Comparison of ENCODE assay signal across 9 cellular contexts in the genomic region with DNA sequence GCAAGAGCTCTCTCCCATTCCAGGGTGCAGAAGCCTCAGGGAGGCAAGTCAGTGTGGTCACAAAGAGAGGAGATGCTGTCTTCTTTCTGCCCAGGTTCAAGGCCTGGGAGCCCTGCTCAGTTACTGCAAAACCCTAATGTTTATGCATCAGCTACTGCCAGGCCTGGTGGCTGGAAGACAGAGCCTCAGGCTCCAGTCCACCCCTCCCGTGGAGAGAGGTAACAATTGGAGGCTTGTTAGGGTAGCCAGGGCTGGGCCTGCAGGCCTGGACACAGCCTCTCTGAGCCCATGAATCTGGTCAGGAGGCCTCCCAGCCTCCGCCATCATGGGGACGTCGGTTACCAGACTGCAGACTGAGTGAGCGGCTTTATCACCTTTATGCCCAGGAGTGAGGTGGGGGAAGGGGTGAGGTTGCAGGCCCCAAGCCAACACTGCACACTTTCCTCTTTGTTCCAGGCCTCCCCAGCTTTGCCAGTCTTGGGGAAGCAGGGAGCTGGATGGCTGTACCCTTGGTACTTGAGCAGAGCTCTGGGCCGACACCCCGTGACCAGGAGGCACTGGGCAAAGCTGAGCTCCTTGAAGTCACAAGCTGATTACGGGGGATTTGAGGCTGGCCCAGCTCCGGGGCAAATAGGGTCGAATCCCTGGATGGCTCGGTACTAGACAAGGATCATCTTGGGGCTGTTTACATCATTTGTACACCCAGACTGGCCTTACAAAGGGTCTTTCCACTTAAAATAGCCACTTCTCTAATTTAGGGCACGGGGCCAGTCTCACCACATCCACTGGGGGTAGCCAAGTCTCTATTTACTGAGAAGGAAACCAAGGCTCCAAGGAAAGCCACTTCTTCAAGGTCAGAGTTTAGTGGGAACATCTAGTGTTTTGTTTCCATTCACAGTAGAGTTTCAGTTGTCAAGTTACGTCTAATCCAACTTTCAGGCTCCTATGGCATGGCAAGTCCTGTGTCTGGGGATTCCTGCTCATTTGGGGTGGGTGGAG. TPM values are rescaled to one million over a fixed set of nuclear protein-coding genes. Genes with fewer than 3 reads are reported as not detected.
DNase-seq lines count a peak whose midpoint lies in the region; ATAC-seq and TF ChIP-seq lines count a peak whose summit lies in the region.
"Had no signal": no experiment of that assay in that cellular context is flagged by ENCODE, and none has a peak within 500 bp of the region (broad histone marks: within the 10 kb centered on the region; RNA-seq: fewer than 3 reads in every experiment).

No MANE protein-coding gene starts in this region.

- WGBS in psoas muscle, 3 donors, result 87 to 93% (median 91%) methylated on average over 13 of the region's 13 CpGs

- H3K27me3 Mint-ChIP-seq in Calu3 (ENCODE audit: unreplicated experiment) (no peaks in the 10 kb centered on the region), neural progenitor cell (ENCODE audit: insufficient read depth, low read depth) (peaks cover 11% of the 10 kb centered on the region)
- no peaks in the 10 kb centered on the region for H3K27me3 Mint-ChIP-seq in central memory CD8-positive, alpha-beta T cell

- no peak overlapping the region for H3K9ac ChIP-seq in neural progenitor cell

- peaks cover 3% of the 10 kb centered on the region for H3K36me3 ChIP-seq in neural progenitor cell
- H3K36me3 ChIP-seq in psoas muscle (ENCODE audit: insufficient read depth in 1 of 2, low read depth in 1 of 2), result no peaks in the 10 kb centered on the region

- H3K27ac Mint-ChIP-seq in Calu3 (ENCODE audit: unreplicated experiment) (no peak overlapping the region), neural progenitor cell (peak overlapping the region; percentile 86)
- peak overlapping the region; percentile 76 for H3K27ac Mint-ChIP-seq in central memory CD8-positive, alpha-beta T cell (ENCODE audit: low read depth)

- H3K36me3 Mint-ChIP-seq in Calu3 (ENCODE audit: insufficient read depth, unreplicated experiment) (peaks cover 68% of the 10 kb centered on the region), neural progenitor cell (peaks cover 45% of the 10 kb centered on the region)
- H3K36me3 Mint-ChIP-seq in central memory CD8-positive, alpha-beta T cell (ENCODE audit: insufficient read depth), result peaks cover 29% of the 10 kb centered on the region

- no peaks in the 10 kb centered on the region for H3K9me3 Mint-ChIP-seq in Calu3 (ENCODE audit: low read depth, unreplicated experiment)
- H3K9me3 Mint-ChIP-seq in central memory CD8-positive, alpha-beta T cell, result no peaks in the 10 kb centered on the region
- no peaks in the 10 kb centered on the region for H3K9me3 Mint-ChIP-seq in neural progenitor cell

- no peak for ATAC-seq in central memory CD8-positive, alpha-beta T cell (replicated peaks; ENCODE audit: extremely low read depth, poor library complexity, severe bottlenecking)
- no peak for ATAC-seq in HG03342 (IDR thresholded peaks at IDR 0.05; ENCODE audit: unreplicated experiment)
- no peak for ATAC-seq in GM18505 (IDR thresholded peaks at IDR 0.05; ENCODE audit: unreplicated experiment)
- no peak for ATAC-seq in psoas muscle

- H4K20me1 ChIP-seq in neural progenitor cell (ENCODE audit: low read depth), result peaks cover 100% of the 10 kb centered on the region

- H3K4me3 Mint-ChIP-seq in Calu3 (ENCODE audit: low read depth, unreplicated experiment), result peak overlapping the region; percentile 91
- H3K4me3 Mint-ChIP-seq in central memory CD8-positive, alpha-beta T cell, result peak overlapping the region; percentile 91
- peak overlapping the region; percentile 98 for H3K4me3 Mint-ChIP-seq in neural progenitor cell

- H3K27me3 ChIP-seq in neural progenitor cell, result no peaks in the 10 kb centered on the region
- peaks cover 0 to 7% (median 0%) of the 10 kb centered on the region in 3 donors for H3K27me3 ChIP-seq in psoas muscle (ENCODE audit: insufficient read depth in 3 of 3, low read length in 2 of 3)

- H3K9me3 ChIP-seq in neural progenitor cell (ENCODE audit: low read depth) (no peaks in the 10 kb centered on the region), psoas muscle (no peaks in the 10 kb centered on the region)

- peaks cover 100% of the 10 kb centered on the region for H3K79me2 ChIP-seq in neural progenitor cell (ENCODE audit: low read depth)

- no TSS peak for BruUV-seq in Calu3 (replicated peaks; lab: Mats Ljungman, UMichigan)

- intact Hi-C loops in Calu3 (cut with micrococcal nuclease; ENCODE audit: unreplicated experiment) (no loop called here), psoas muscle (cut with DNase I) (no loop called here)

- peak overlapping the region; percentile 100 for H3K4me2 ChIP-seq in neural progenitor cell

- H3K4me1 ChIP-seq in neural progenitor cell (peaks cover 70% of the 10 kb centered on the region), psoas muscle (no peaks in the 10 kb centered on the region)

- no peak overlapping the region for H2AFZ ChIP-seq in neural progenitor cell (replicated peaks)

- DNase-seq in Calu3 (no peak), NAMALWA (ENCODE audit: low spot score) (peak; percentile 39), neural progenitor cell (ENCODE audit: low spot score) (no peak), NCI-H2107 treated with DMSO at 0.1 percent for 48 hours (lab: John Stamatoyannopoulos, UW; ENCODE audit: unreplicated experiment) (no peak), psoas muscle (no peak)
- DNase-seq in central memory CD8-positive, alpha-beta T cell (ENCODE audit: low spot score in 2 of 2), result no peak
- DNase-seq: NCI-H187 had no signal

- peaks cover 60% of the 10 kb centered on the region for H3K4me1 Mint-ChIP-seq in Calu3 (ENCODE audit: low read depth, unreplicated experiment)
- peaks cover 67% of the 10 kb centered on the region for H3K4me1 Mint-ChIP-seq in central memory CD8-positive, alpha-beta T cell
- peaks cover 71% of the 10 kb centered on the region for H3K4me1 Mint-ChIP-seq in neural progenitor cell

- no peak for TF ChIP-seq CTCF in Calu3 (IDR thresholded peaks at IDR 0.05; ENCODE audit: unreplicated experiment)
- no peak for TF ChIP-seq CTCF in neural progenitor cell (IDR thresholded peaks at IDR 0.05)
- no peak for TF ChIP-seq CTCF in psoas muscle (IDR thresholded peaks at IDR 0.05)

- peak overlapping the region; percentile 31 for H3K27ac ChIP-seq in neural progenitor cell
- no peak overlapping the region for H3K27ac ChIP-seq in psoas muscle

- peak overlapping the region; percentile 100 for H3K4me3 ChIP-seq in neural progenitor cell
- no peak overlapping the region for H3K4me3 ChIP-seq in psoas muscle

- no peak for TF ChIP-seq POLR2A in GM18505 (IDR thresholded peaks at IDR 0.05; ENCODE audit: borderline replicate concordance, extremely low read depth, insufficient read depth, insufficient read length)

- H3F3A ChIP-seq in neural progenitor cell (ENCODE audit: low read depth), result peaks cover 3% of the 10 kb centered on the region

- CTCF ChIA-PET in Calu3 (lab: Charles Lee), result interaction anchor here (0.7 to 2.3 kb wide), 5 partner anchors 10 to 40 kb away, joined by 3 to 9 read pairs (median 4); no protein-coding TSS in a partner anchor

RNA-seq across cellular contexts. Expression of a gene that starts 5.2 kb away (rescaled TPM):
- total RNA-seq in Calu3 (2022) (163 and 183 TPM in 2 replicates), neural progenitor cell (ENCODE audit: low replicate concordance) (303 and 720 TPM in 2 replicates), psoas muscle (1 to 10 TPM; 1.1 to 3.8 (median 2.0) TPM)
- polyA plus RNA-seq in psoas muscle, result 1 to 10 TPM; 1.2 to 3.3 (median 2.5) TPM

Comparison
In these comparisons a context has a peak if more than half of its experiments do, and no peak if none do; other contexts are left out.
1. RNA of a gene that starts 5.2 kb away (total RNA-seq): 303 to 720 TPM in neural progenitor cell and 163 to 183 TPM in Calu3; 1.1 to 3.8 TPM in psoas muscle; every median in the first group is over 10 times any median in the second.
2. Peak in every context shown above with its lines, with median percentiles within 50 percentile points of each other: H3K4me3 Mint-ChIP-seq.